In genomic region chr16:66207864-66208226, GRCh38 we compare ENCODE assay signal across 18 cellular contexts.
"Had no signal": no experiment of that assay in that cellular context is flagged by ENCODE, and none has a peak within 500 bp of the region (broad histone marks: within the 10 kb centered on the region; RNA-seq: fewer than 3 reads in every experiment).

No MANE protein-coding gene starts in this region.

- H3K4me3 ChIP-seq: body of pancreas, gastrocnemius medialis, lung had no signal

- H3K4me1 ChIP-seq: body of pancreas, gastrocnemius medialis had no signal

- DNase-seq: activated CD4-positive, alpha-beta T cell treated with anti-CD3 and anti-CD28 coated beads for 4 hours; activated CD8-positive, alpha-beta T cell treated with anti-CD3 and anti-CD28 coated beads for 36 hours; activated naive CD4-positive, alpha-beta T cell; activated naive CD8-positive, alpha-beta T cell treated with anti-CD3 and anti-CD28 coated beads, Interleukin-2, amount 10 ng/mL, durations not matched to agents 7 days and 5 days; activated T-cell treated with anti-CD3 and anti-CD28 coated beads, Interleukin-2, amount 50 U/mL, for 1 hour; central memory CD4-positive, alpha-beta T cell; erythroblast; kidney; natural killer cell; stimulated activated CD4-positive, alpha-beta T cell treated with anti-CD3 and anti-CD28 coated beads, Interleukin-4, amount 100 ng/mL, for 4 hours; T-helper 17 cell had no signal

- H3K36me3 ChIP-seq: gastrocnemius medialis had no signal

- H3K27me3 ChIP-seq: body of pancreas, gastrocnemius medialis had no signal

- ATAC-seq: activated CD8-positive, alpha-beta T cell treated with anti-CD3 and anti-CD28 coated beads for 36 hours; activated T-helper 17 cell treated with anti-CD3 and anti-CD28 coated beads, Interleukin-2, amount 50 U/mL, for 72 hours; body of pancreas; left lobe of liver; stimulated activated memory B cell treated with anti-CD40 and anti-IgM and Interleukin-4, amounts not matched to agents 10 μg/mL and 1 μg/mL and 100 μg/mL, for 72 hours; T-helper 17 cell; WTC11 had no signal

- H3K9me3 Mint-ChIP-seq: activated CD8-positive, alpha-beta T cell treated with anti-CD3 and anti-CD28 coated beads for 36 hours; activated naive CD8-positive, alpha-beta T cell treated with anti-CD3 and anti-CD28 coated beads, Interleukin-2, amount 10 ng/mL, durations not matched to agents 7 days and 5 days; activated T-helper 17 cell treated with anti-CD3 and anti-CD28 coated beads, Interleukin-2, amount 50 U/mL, for 72 hours; natural killer cell; stimulated activated memory B cell treated with anti-CD40 and anti-IgM and Interleukin-4, amounts not matched to agents 10 μg/mL and 1 μg/mL and 100 μg/mL, for 72 hours had no signal

- H3K9me3 ChIP-seq: body of pancreas, gastrocnemius medialis had no signal

- H3K36me3 Mint-ChIP-seq: activated naive CD8-positive, alpha-beta T cell treated with anti-CD3 and anti-CD28 coated beads, Interleukin-2, amount 10 ng/mL, durations not matched to agents 7 days and 5 days; natural killer cell; stimulated activated memory B cell treated with anti-CD40 and anti-IgM and Interleukin-4, amounts not matched to agents 10 μg/mL and 1 μg/mL and 100 μg/mL, for 72 hours; WTC11 had no signal

- H3K27ac ChIP-seq: gastrocnemius medialis had no signal

- H3K27ac Mint-ChIP-seq: activated CD8-positive, alpha-beta T cell treated with anti-CD3 and anti-CD28 coated beads for 36 hours; activated naive CD8-positive, alpha-beta T cell treated with anti-CD3 and anti-CD28 coated beads, Interleukin-2, amount 10 ng/mL, durations not matched to agents 7 days and 5 days; activated T-helper 17 cell treated with anti-CD3 and anti-CD28 coated beads, Interleukin-2, amount 50 U/mL, for 72 hours; natural killer cell; stimulated activated memory B cell treated with anti-CD40 and anti-IgM and Interleukin-4, amounts not matched to agents 10 μg/mL and 1 μg/mL and 100 μg/mL, for 72 hours; T-helper 17 cell; WTC11 had no signal

- H3K4me3 Mint-ChIP-seq: activated CD8-positive, alpha-beta T cell treated with anti-CD3 and anti-CD28 coated beads for 36 hours; activated naive CD8-positive, alpha-beta T cell treated with anti-CD3 and anti-CD28 coated beads, Interleukin-2, amount 10 ng/mL, durations not matched to agents 7 days and 5 days; activated T-helper 17 cell treated with anti-CD3 and anti-CD28 coated beads, Interleukin-2, amount 50 U/mL, for 72 hours; natural killer cell; stimulated activated memory B cell treated with anti-CD40 and anti-IgM and Interleukin-4, amounts not matched to agents 10 μg/mL and 1 μg/mL and 100 μg/mL, for 72 hours; T-helper 17 cell; WTC11 had no signal

- H3K4me1 Mint-ChIP-seq: activated naive CD8-positive, alpha-beta T cell treated with anti-CD3 and anti-CD28 coated beads, Interleukin-2, amount 10 ng/mL, durations not matched to agents 7 days and 5 days; activated T-helper 17 cell treated with anti-CD3 and anti-CD28 coated beads, Interleukin-2, amount 50 U/mL, for 72 hours; natural killer cell; stimulated activated memory B cell treated with anti-CD40 and anti-IgM and Interleukin-4, amounts not matched to agents 10 μg/mL and 1 μg/mL and 100 μg/mL, for 72 hours; T-helper 17 cell had no signal
